10 cellular contexts compared by ENCODE assay signal in genomic region chr4:147772459-147772969, GRCh38. TPM values are rescaled to one million over a fixed set of nuclear protein-coding genes. Genes with fewer than 3 reads are reported as not detected.
DNase-seq lines count a peak whose midpoint lies in the region; ATAC-seq and TF ChIP-seq lines count a peak whose summit lies in the region.
"Had no signal": no experiment of that assay in that cellular context is flagged by ENCODE, and none has a peak within 500 bp of the region (broad histone marks: within the 10 kb centered on the region; RNA-seq: fewer than 3 reads in every experiment).

No MANE protein-coding gene starts in this region.

- peaks cover 64% of the 10 kb centered on the region for H3K79me2 ChIP-seq in osteoblast (ENCODE audit: insufficient read depth, low read length)

- H3K4me3 ChIP-seq in esophagus muscularis mucosa (peak overlapping the region in 1 of 4 donors; percentile 12), osteoblast (ENCODE audit: insufficient read depth, low read length) (peak overlapping the region; percentile 8)

- 33% methylated on average over 5 of the region's 5 CpGs for WGBS in esophagus muscularis mucosa

- H2AFZ ChIP-seq in osteoblast (ENCODE audit: low read length) = no peak overlapping the region

- peak overlapping the region; percentile 50 to 63 (median 62) for H3K27ac ChIP-seq in esophagus muscularis mucosa (replicated peaks in 1 of 4)
- peak overlapping the region; percentile 79 for H3K27ac ChIP-seq in osteoblast (ENCODE audit: low read depth, low read length)

- H4K20me1 ChIP-seq in osteoblast (ENCODE audit: insufficient read depth, low read length) = peaks cover 7% of the 10 kb centered on the region

- no peak for TF ChIP-seq EP300 in esophagus muscularis mucosa (IDR thresholded peaks at IDR 0.05)

- H3K9me3 ChIP-seq in esophagus muscularis mucosa (no peaks in the 10 kb centered on the region), osteoblast (ENCODE audit: low read depth, low read length) (no peaks in the 10 kb centered on the region)

- H3K4me2 ChIP-seq in osteoblast (ENCODE audit: insufficient read depth, low read length) = peak overlapping the region; percentile 44

- intact Hi-C loops in esophagus muscularis mucosa (cut with DNase I) = no loop called here

- TF ChIP-seq POLR2A in esophagus muscularis mucosa (IDR thresholded peaks at IDR 0.05; ENCODE audit: low read depth) = no peak

- ATAC-seq in GM21825 (IDR thresholded peaks at IDR 0.05; ENCODE audit: unreplicated experiment) = no peak
- ATAC-seq in GM18520 (IDR thresholded peaks at IDR 0.05; ENCODE audit: unreplicated experiment) = no peak
- no peak for ATAC-seq in HG02610 (IDR thresholded peaks at IDR 0.05; ENCODE audit: unreplicated experiment)

- H3K36me3 ChIP-seq in esophagus muscularis mucosa = no peaks in the 10 kb centered on the region
- no peaks in the 10 kb centered on the region for H3K36me3 ChIP-seq in osteoblast (ENCODE audit: insufficient read depth, low read length)

- DNase-seq in Ammon's horn (ENCODE audit: low spot score) (peak; percentile 35), NCI-H82 treated with DMSO at 0.1 percent for 48 hours (lab: John Stamatoyannopoulos, UW; ENCODE audit: unreplicated experiment) (peak; percentile 49), esophagus muscularis mucosa (ENCODE audit: extremely low spot score) (no peak), osteoblast (ENCODE audit: insufficient read length, low spot score, missing footprints) (peak; percentile 92), GM20000 (ENCODE audit: low spot score) (no peak)
- DNase-seq: activated CD4-positive, alpha-beta memory T cell treated with anti-CD3 and anti-CD28 coated beads for 36 hours; NCI-H774 had no signal

- no peak for TF ChIP-seq CTCF in esophagus muscularis mucosa (IDR thresholded peaks at IDR 0.05)
- no peak for TF ChIP-seq CTCF in osteoblast (IDR thresholded peaks at IDR 0.05; ENCODE audit: extremely low read depth, low read depth, low read length)
- no peak for TF ChIP-seq CTCF in GM20000 (IDR thresholded peaks at IDR 0.05; ENCODE audit: extremely low read depth, missing control alignments)

- peaks cover 61 to 99% (median 97%) of the 10 kb centered on the region in 4 donors for H3K4me1 ChIP-seq in esophagus muscularis mucosa
- peaks cover 46% of the 10 kb centered on the region for H3K4me1 ChIP-seq in osteoblast (ENCODE audit: insufficient read depth, low read length)

- H3K27me3 ChIP-seq in esophagus muscularis mucosa = no peaks in the 10 kb centered on the region
- no peaks in the 10 kb centered on the region for H3K27me3 ChIP-seq in osteoblast (ENCODE audit: insufficient read depth, low read length)

RNA-seq across cellular contexts. Expression of gene ARHGAP10, which starts 40.6 kb away (rescaled TPM):
- total RNA-seq in esophagus muscularis mucosa = 100 to 1,000 TPM; 186 to 296 (median 192) TPM
- total RNA-seq in osteoblast = 31.5 and 32.7 TPM in 2 replicates

Comparison
In these comparisons a context has a peak if more than half of its experiments do, and no peak if none do; other contexts are left out.
1. DNase-seq: peak in Ammon's horn (single experiment), NCI-H82 treated with DMSO at 0.1 percent for 48 hours (single experiment) and osteoblast (single experiment); none in esophagus muscularis mucosa (single experiment) and GM20000 (single experiment).